Comparison of ENCODE assay signal across 16 cellular contexts in genomic region chr6:33568826-33569570, GRCh38. TPM values are rescaled to one million over a fixed set of nuclear protein-coding genes. Genes with fewer than 3 reads are reported as not detected.
A peak's percentile ranks its signal among the peaks of the same experiment; 100 is the strongest.
DNase-seq lines count a peak whose midpoint lies in the region; ATAC-seq and TF ChIP-seq lines count a peak whose summit lies in the region.
"Had no signal": no experiment of that assay in that cellular context is flagged by ENCODE, and none has a peak within 500 bp of the region (broad histone marks: within the 10 kb centered on the region; RNA-seq: fewer than 3 reads in every experiment).

No MANE protein-coding gene starts in this region.

- WGBS in heart right ventricle, 2 donors: 97% methylated on average over 6 of the region's 6 CpGs
- 95% methylated on average over 6 of the region's 6 CpGs for whole genome bisulfite sequencing in GM23248 (ENCODE audit: low coverage in 1 of 2, low lambda C conversion rate in 2 of 2, missing lambda C conversion rate in 2 of 2), 2 experiments

- H3K4me3 ChIP-seq in heart right ventricle (no peak overlapping the region), GM23248 (no peak overlapping the region)
- H3K4me3 ChIP-seq: breast epithelium, transverse colon had no signal

- no peaks in the 10 kb centered on the region for H3K27me3 Mint-ChIP-seq in activated naive CD4-positive, alpha-beta T cell treated with anti-CD3 and anti-CD28 coated beads, Interleukin-2, amount 50 U/mL, for 24 hours
- no peaks in the 10 kb centered on the region for H3K27me3 Mint-ChIP-seq in activated CD4-positive, alpha-beta memory T cell treated with anti-CD3 and anti-CD28 coated beads, Interleukin-2, amount 10 ng/mL, durations not matched to agents 7 days and 5 days
- H3K27me3 Mint-ChIP-seq in glutamatergic neuron (ENCODE audit: unreplicated experiment): peaks cover 4% of the 10 kb centered on the region
- H3K27me3 Mint-ChIP-seq in stimulated activated naive B cell treated with anti-CD40 and anti-IgM and Interleukin-4, amounts not matched to agents 10 μg/mL and 1 μg/mL and 100 μg/mL, for 72 hours: no peaks in the 10 kb centered on the region

- ATAC-seq in activated naive CD4-positive, alpha-beta T cell treated with anti-CD3 and anti-CD28 coated beads, Interleukin-2, amount 50 U/mL, for 72 hours: no peak
- ATAC-seq in stimulated activated naive B cell treated with anti-CD40 and anti-IgM and Interleukin-4, amounts not matched to agents 10 μg/mL and 1 μg/mL and 100 μg/mL, for 72 hours (replicated peaks): no peak
- ATAC-seq in GM21390 (IDR thresholded peaks at IDR 0.05; ENCODE audit: unreplicated experiment) (no peak), heart right ventricle (no peak)
- ATAC-seq: Right ventricle myocardium inferior; stimulated activated naive CD8-positive, alpha-beta T cell treated with anti-CD3 and anti-CD28 coated beads, Interleukin-15, Interleukin-2, amounts not matched to agents 100 U/mL and 50 U/mL, for 24 hours had no signal

- no peak overlapping the region for H3K4me2 ChIP-seq in GM23248 (ENCODE audit: unreplicated experiment)

- H3K36me3 ChIP-seq in heart right ventricle: peaks cover 0 to 9% (median 4%) of the 10 kb centered on the region in 9 donors
- H3K36me3 ChIP-seq in GM23248 (ENCODE audit: low read depth): no peaks in the 10 kb centered on the region; the same call in 1 of the 2 replicates
- H3K36me3 ChIP-seq: breast epithelium had no signal

- no peaks in the 10 kb centered on the region for H3K79me2 ChIP-seq in GM23248 (ENCODE audit: insufficient read depth)
- H3K79me2 ChIP-seq: parathyroid adenoma had no signal

- POLR2A ChIA-PET in activated CD4-positive, alpha-beta memory T cell treated with anti-CD3 and anti-CD28 coated beads, Interleukin-2, amount 10 ng/mL, durations not matched to agents 7 days and 5 days (lab: Charles Lee): interaction anchor here (0.8 to 5.7 kb wide), 13 partner anchors 8 to 178 kb away, joined by 3 to 71 read pairs (median 5); partner anchors contain the start of genes BAK1, CUTA, ITPR3 and UQCC2

- in situ Hi-C loops in GM23248 (cut with MboI): no loop called here

- H3K27ac ChIP-seq in heart right ventricle (no peak overlapping the region), GM23248 (no peak overlapping the region)
- H3K27ac ChIP-seq: breast epithelium, parathyroid adenoma, transverse colon had no signal

- H4K20me1 ChIP-seq in GM23248 (ENCODE audit: insufficient read depth): no peaks in the 10 kb centered on the region

- H2AFZ ChIP-seq in GM23248: no peak overlapping the region
- H2AFZ ChIP-seq: parathyroid adenoma had no signal

- H3K36me3 Mint-ChIP-seq in activated naive CD4-positive, alpha-beta T cell treated with anti-CD3 and anti-CD28 coated beads, Interleukin-2, amount 50 U/mL, for 24 hours: peaks cover 4% of the 10 kb centered on the region
- H3K36me3 Mint-ChIP-seq in activated naive CD4-positive, alpha-beta T cell treated with anti-CD3 and anti-CD28 coated beads, Interleukin-2, amount 50 U/mL, for 72 hours: peaks cover 9 to 16% of the 10 kb centered on the region in 2 donors
- H3K36me3 Mint-ChIP-seq in activated CD4-positive, alpha-beta memory T cell treated with anti-CD3 and anti-CD28 coated beads, Interleukin-2, amount 10 ng/mL, durations not matched to agents 7 days and 5 days (ENCODE audit: low read depth): peaks cover 50% of the 10 kb centered on the region
- no peaks in the 10 kb centered on the region for H3K36me3 Mint-ChIP-seq in glutamatergic neuron (ENCODE audit: unreplicated experiment)
- peaks cover 17 to 38% of the 10 kb centered on the region in 2 donors for H3K36me3 Mint-ChIP-seq in stimulated activated naive B cell treated with anti-CD40 and anti-IgM and Interleukin-4, amounts not matched to agents 10 μg/mL and 1 μg/mL and 100 μg/mL, for 72 hours

- intact Hi-C loops in heart right ventricle (cut with DNase I): loop anchor here in 4 of 10 donors (10.0 kb wide), 1 partner anchor 114 kb away; the partner anchor contains the start of gene ZBTB9 (in 4 of the 4)

- H3K9me3 ChIP-seq in heart right ventricle: no peaks in the 10 kb centered on the region
- no peaks in the 10 kb centered on the region for H3K9me3 ChIP-seq in GM23248 (ENCODE audit: low read depth)
- H3K9me3 ChIP-seq: breast epithelium, transverse colon had no signal

- H3K9me3 Mint-ChIP-seq in activated naive CD4-positive, alpha-beta T cell treated with anti-CD3 and anti-CD28 coated beads, Interleukin-2, amount 50 U/mL, for 24 hours: no peaks in the 10 kb centered on the region
- no peaks in the 10 kb centered on the region for H3K9me3 Mint-ChIP-seq in activated naive CD4-positive, alpha-beta T cell treated with anti-CD3 and anti-CD28 coated beads, Interleukin-2, amount 50 U/mL, for 72 hours
- H3K9me3 Mint-ChIP-seq in activated CD4-positive, alpha-beta memory T cell treated with anti-CD3 and anti-CD28 coated beads, Interleukin-2, amount 10 ng/mL, durations not matched to agents 7 days and 5 days: no peaks in the 10 kb centered on the region
- peaks cover 7% of the 10 kb centered on the region for H3K9me3 Mint-ChIP-seq in glutamatergic neuron (ENCODE audit: unreplicated experiment)
- H3K9me3 Mint-ChIP-seq in stimulated activated naive B cell treated with anti-CD40 and anti-IgM and Interleukin-4, amounts not matched to agents 10 μg/mL and 1 μg/mL and 100 μg/mL, for 72 hours: no peaks in the 10 kb centered on the region

- CTCF ChIA-PET in activated CD4-positive, alpha-beta memory T cell treated with anti-CD3 and anti-CD28 coated beads, Interleukin-2, amount 10 ng/mL, durations not matched to agents 7 days and 5 days (lab: Charles Lee): interaction anchor here (2.4 to 2.6 kb wide), 2 partner anchors 10 to 21 kb away, joined by 5 to 13 read pairs; partner anchors contain the start of gene BAK1

- H3K4me1 ChIP-seq in heart right ventricle (peaks cover 5 to 17% (median 9%) of the 10 kb centered on the region in 9 donors), GM23248 (ENCODE audit: insufficient read depth) (peaks cover 8% of the 10 kb centered on the region; the same call in 1 of the 2 replicates)
- H3K4me1 ChIP-seq: parathyroid adenoma had no signal

- no peaks in the 10 kb centered on the region for H3F3A ChIP-seq in GM23248 (ENCODE audit: insufficient read depth)

- peaks cover 34% of the 10 kb centered on the region for H3K4me1 Mint-ChIP-seq in activated naive CD4-positive, alpha-beta T cell treated with anti-CD3 and anti-CD28 coated beads, Interleukin-2, amount 50 U/mL, for 24 hours
- H3K4me1 Mint-ChIP-seq in activated CD4-positive, alpha-beta memory T cell treated with anti-CD3 and anti-CD28 coated beads, Interleukin-2, amount 10 ng/mL, durations not matched to agents 7 days and 5 days: peaks cover 48% of the 10 kb centered on the region
- H3K4me1 Mint-ChIP-seq in glutamatergic neuron (ENCODE audit: low read depth, unreplicated experiment): no peaks in the 10 kb centered on the region
- peaks cover 30 to 53% of the 10 kb centered on the region in 2 donors for H3K4me1 Mint-ChIP-seq in stimulated activated naive B cell treated with anti-CD40 and anti-IgM and Interleukin-4, amounts not matched to agents 10 μg/mL and 1 μg/mL and 100 μg/mL, for 72 hours

- TF ChIP-seq CTCF in glutamatergic neuron (IDR thresholded peaks at IDR 0.05; ENCODE audit: partially characterized antibody, unreplicated experiment): no peak
- no peak for TF ChIP-seq CTCF in heart right ventricle (IDR thresholded peaks at IDR 0.05)

- H3K27me3 ChIP-seq in heart right ventricle (no peaks in the 10 kb centered on the region), GM23248 (replicated peaks; ENCODE audit: insufficient read depth) (no peaks in the 10 kb centered on the region)
- H3K27me3 ChIP-seq: breast epithelium, transverse colon had no signal

- H3K9ac ChIP-seq in GM23248: no peak overlapping the region
- H3K9ac ChIP-seq: parathyroid adenoma had no signal

- H3K9me2 ChIP-seq in GM23248 (ENCODE audit: insufficient read depth): no peaks in the 10 kb centered on the region

- no peak for DNase-seq in activated naive CD4-positive, alpha-beta T cell treated with anti-CD3 and anti-CD28 coated beads, Interleukin-2, amount 50 U/mL, for 72 hours (ENCODE audit: low spot score in 2 of 2)
- no peak for DNase-seq in activated CD4-positive, alpha-beta memory T cell treated with anti-CD3 and anti-CD28 coated beads, Interleukin-2, amount 10 ng/mL, durations not matched to agents 7 days and 5 days
- DNase-seq in glutamatergic neuron: no peak
- DNase-seq in stimulated activated naive B cell treated with anti-CD40 and anti-IgM and Interleukin-4, amounts not matched to agents 10 μg/mL and 1 μg/mL and 100 μg/mL, for 72 hours: no peak
- no peak for DNase-seq in heart right ventricle
- no peak for DNase-seq in GM23248
- DNase-seq: Calu3; NCI-H1417 treated with DMSO at 0.1 percent for 48 hours; NCI-H526 treated with DMSO at 0.1 percent for 48 hours; stimulated activated naive CD8-positive, alpha-beta T cell treated with anti-CD3 and anti-CD28 coated beads, Interleukin-15, Interleukin-2, amounts not matched to agents 100 U/mL and 50 U/mL, for 24 hours; transverse colon had no signal

- H3K27ac Mint-ChIP-seq in activated naive CD4-positive, alpha-beta T cell treated with anti-CD3 and anti-CD28 coated beads, Interleukin-2, amount 50 U/mL, for 24 hours: peak overlapping the region; percentile 30
- H3K27ac Mint-ChIP-seq in activated naive CD4-positive, alpha-beta T cell treated with anti-CD3 and anti-CD28 coated beads, Interleukin-2, amount 50 U/mL, for 72 hours: peak overlapping the region in 1 of 2 donors; percentile 99
- H3K27ac Mint-ChIP-seq in activated CD4-positive, alpha-beta memory T cell treated with anti-CD3 and anti-CD28 coated beads, Interleukin-2, amount 10 ng/mL, durations not matched to agents 7 days and 5 days: peak overlapping the region; percentile 100
- H3K27ac Mint-ChIP-seq in glutamatergic neuron (ENCODE audit: unreplicated experiment): peak overlapping the region; percentile 33
- H3K27ac Mint-ChIP-seq in stimulated activated naive B cell treated with anti-CD40 and anti-IgM and Interleukin-4, amounts not matched to agents 10 μg/mL and 1 μg/mL and 100 μg/mL, for 72 hours: peak overlapping the region; percentile 99

- peak overlapping the region; percentile 41 for H3K4me3 Mint-ChIP-seq in activated naive CD4-positive, alpha-beta T cell treated with anti-CD3 and anti-CD28 coated beads, Interleukin-2, amount 50 U/mL, for 24 hours
- no peak overlapping the region for H3K4me3 Mint-ChIP-seq in activated CD4-positive, alpha-beta memory T cell treated with anti-CD3 and anti-CD28 coated beads, Interleukin-2, amount 10 ng/mL, durations not matched to agents 7 days and 5 days
- no peak overlapping the region for H3K4me3 Mint-ChIP-seq in glutamatergic neuron (ENCODE audit: unreplicated experiment)
- H3K4me3 Mint-ChIP-seq in stimulated activated naive B cell treated with anti-CD40 and anti-IgM and Interleukin-4, amounts not matched to agents 10 μg/mL and 1 μg/mL and 100 μg/mL, for 72 hours: no peak overlapping the region

RNA-seq across cellular contexts. Expression of gene BAK1, which starts 11.1 kb away (rescaled TPM):
- total RNA-seq in activated naive CD4-positive, alpha-beta T cell treated with anti-CD3 and anti-CD28 coated beads, Interleukin-2, amount 50 U/mL, for 72 hours: 10 to 100 TPM; 43.8 to 57.0 TPM
- 100 to 1,000 TPM in 1 of 2 experiments, 10 to 100 TPM in 1; 97.9 to 100 TPM for total RNA-seq in activated CD4-positive, alpha-beta memory T cell treated with anti-CD3 and anti-CD28 coated beads, Interleukin-2, amount 10 ng/mL, durations not matched to agents 7 days and 5 days
- total RNA-seq in glutamatergic neuron (ENCODE audit: unreplicated experiment): 11.5 TPM
- total RNA-seq in heart right ventricle: 10 to 100 TPM; 16.0 to 26.4 (median 18.7) TPM
- polyA plus RNA-seq in heart right ventricle: 10 to 100 TPM; 12.6 to 37.6 TPM
- 18.8 and 22.5 TPM in 2 replicates for total RNA-seq in GM23248 (2014; rRNA removed; shearing (Covaris generic))
- polyA plus RNA-seq in GM23248 (2016; fragmentation: Nextera tagmentation; extraction: Ambion mirVana): 30.7 and 37.1 TPM in 2 replicates

RNA-seq across cellular contexts. Expression of gene ITPR3, which starts 52.1 kb away (rescaled TPM):
- 10 to 100 TPM; 39.2 to 50.8 TPM for total RNA-seq in activated naive CD4-positive, alpha-beta T cell treated with anti-CD3 and anti-CD28 coated beads, Interleukin-2, amount 50 U/mL, for 72 hours
- 10 to 100 TPM; 54.2 to 55.1 TPM for total RNA-seq in activated CD4-positive, alpha-beta memory T cell treated with anti-CD3 and anti-CD28 coated beads, Interleukin-2, amount 10 ng/mL, durations not matched to agents 7 days and 5 days
- 0.34 TPM for total RNA-seq in glutamatergic neuron (ENCODE audit: unreplicated experiment)
- 10 to 100 TPM in 1 of 10 donors, 1 to 10 TPM in 9; 3.2 to 16.7 (median 5.5) TPM for total RNA-seq in heart right ventricle
- polyA plus RNA-seq in heart right ventricle: 10 to 100 TPM in 1 of 2 donors, 1 to 10 TPM in 1; 7.8 to 12.6 TPM
- total RNA-seq in GM23248 (2014; rRNA removed; shearing (Covaris generic)): 10.4 and 14.3 TPM in 2 replicates
- 4.8 and 4.9 TPM in 2 replicates for polyA plus RNA-seq in GM23248 (2016; fragmentation: Nextera tagmentation; extraction: Ambion mirVana)
